Comparison of ENCODE assay signal across 16 cellular contexts in the genomic region with DNA sequence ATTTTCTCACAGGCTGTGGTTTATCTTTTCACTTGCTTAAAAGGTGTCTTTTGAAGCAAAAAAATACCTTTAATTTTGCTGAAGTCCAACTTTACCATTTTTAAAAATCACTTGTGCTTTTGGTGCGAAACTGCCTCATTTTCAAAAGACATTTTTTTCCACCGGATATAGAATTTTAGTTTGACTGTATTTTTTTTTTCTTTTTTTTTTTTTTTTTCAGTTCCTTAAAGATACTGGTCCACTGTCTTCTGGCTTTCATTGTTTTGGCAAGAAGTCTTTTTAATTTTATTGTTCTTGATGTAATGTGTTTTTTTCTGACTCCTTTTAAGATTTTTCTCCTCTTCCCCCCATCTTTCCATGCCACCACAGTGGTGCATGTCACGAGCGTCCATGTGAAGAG.
DNase-seq lines count a peak whose midpoint lies in the region; ATAC-seq, FAIRE-seq and TF ChIP-seq lines count a peak whose summit lies in the region.
"Had no signal": no experiment of that assay in that cellular context is flagged by ENCODE, and none has a peak within 500 bp of the region (broad histone marks: within the 10 kb centered on the region; RNA-seq: fewer than 3 reads in every experiment).

No MANE protein-coding gene starts in this region.

- H3K27me3 Mint-ChIP-seq in activated T-cell treated with anti-CD3 and anti-CD28 coated beads, Interleukin-2, amount 50 U/mL, for 24 hours: no peaks in the 10 kb centered on the region

- DNase-seq in activated T-cell treated with anti-CD3 and anti-CD28 coated beads, Interleukin-2, amount 50 U/mL, for 24 hours: no peak
- DNase-seq in activated T-cell treated with anti-CD3 and anti-CD28 coated beads, Interleukin-2, amount 50 U/mL, for 48 hours: no peak
- DNase-seq in Karpas-422 (peak; percentile 80), GM12878 (ENCODE audit: low read depth, low spot score) (no peak), putamen (ENCODE audit: low spot score) (no peak), GM19239 (ENCODE audit: insufficient read length, low spot score) (no peak)
- no peak for DNase-seq in stimulated activated effector memory CD8-positive, alpha-beta T cell treated with anti-CD3 and anti-CD28 coated beads, Interleukin-12 subunit alpha, Interleukin-12 subunit beta, amount 100 ng/mL, for 72 hours (ENCODE audit: low spot score in 2 of 2)
- DNase-seq: activated CD8-positive, alpha-beta memory T cell treated with anti-CD3 and anti-CD28 coated beads for 24 hours; GF-D8; NCI-H510A; posterior cingulate gyrus; SJCRH30; upper lobe of right lung had no signal

- H3K27ac ChIP-seq in Karpas-422 (ENCODE audit: low read length): peak overlapping the region; percentile 95
- H3K27ac ChIP-seq in GM12878 (ENCODE audit: control insufficient read depth, insufficient read depth): peak overlapping the region; percentile 64
- H3K27ac ChIP-seq: SJCRH30, upper lobe of right lung had no signal

- H4K20me1 ChIP-seq in Karpas-422 (ENCODE audit: insufficient read depth, low read depth, low read length) (no peaks in the 10 kb centered on the region), GM12878 (ENCODE audit: control insufficient read depth, insufficient read depth) (no peaks in the 10 kb centered on the region; the same call in none of the 2 replicates)

- peaks cover 100% of the 10 kb centered on the region for H3K79me2 ChIP-seq in Karpas-422 (ENCODE audit: low read length)
- H3K79me2 ChIP-seq in GM12878 (ENCODE audit: control insufficient read depth, insufficient read depth, low read length): peaks cover 95% of the 10 kb centered on the region

- H3K36me3 ChIP-seq in Karpas-422 (ENCODE audit: insufficient read depth, low read length) (no peaks in the 10 kb centered on the region), GM12878 (ENCODE audit: control insufficient read depth in 2 of 2, insufficient read depth in 2 of 2, low read length in 1 of 2) (peaks cover 0 to 3% of the 10 kb centered on the region in 2 experiments; a peak in 1 of 4 replicates)
- H3K36me3 ChIP-seq: SJCRH30, upper lobe of right lung had no signal

- H3K27me3 ChIP-seq in Karpas-422 (ENCODE audit: low read length) (no peaks in the 10 kb centered on the region), GM12878 (replicated peaks in 1 of 2; ENCODE audit: control insufficient read depth in 2 of 2, insufficient read depth in 2 of 2, low read length in 1 of 2) (no peaks in the 10 kb centered on the region)
- H3K27me3 ChIP-seq: SJCRH30, upper lobe of right lung had no signal

- WGBS in GM12878 (ENCODE audit: insufficient coverage, insufficient replicate concordance, low lambda C conversion rate, missing lambda C conversion rate): 26% methylated on average over 4 of the region's 4 CpGs

- H3K4me1 Mint-ChIP-seq in activated T-cell treated with anti-CD3 and anti-CD28 coated beads, Interleukin-2, amount 50 U/mL, for 24 hours (ENCODE audit: low read depth): peaks cover 89% of the 10 kb centered on the region
- peaks cover 74% of the 10 kb centered on the region for H3K4me1 Mint-ChIP-seq in stimulated activated effector memory CD8-positive, alpha-beta T cell treated with anti-CD3 and anti-CD28 coated beads, Interleukin-12 subunit alpha, Interleukin-12 subunit beta, amount 100 ng/mL, for 72 hours

- POLR2A ChIA-PET in GM12878 (lab: Charles Lee): no interaction called here

- no peaks in the 10 kb centered on the region for H3K36me3 Mint-ChIP-seq in activated T-cell treated with anti-CD3 and anti-CD28 coated beads, Interleukin-2, amount 50 U/mL, for 24 hours (ENCODE audit: low read depth)
- no peaks in the 10 kb centered on the region for H3K36me3 Mint-ChIP-seq in stimulated activated effector memory CD8-positive, alpha-beta T cell treated with anti-CD3 and anti-CD28 coated beads, Interleukin-12 subunit alpha, Interleukin-12 subunit beta, amount 100 ng/mL, for 72 hours

- no peak for TF ChIP-seq EP300 in GM12878 (IDR thresholded peaks at IDR 0.05; ENCODE audit: borderline replicate concordance in 1 of 2, control insufficient read depth in 1 of 2, low read depth in 2 of 2, low read length in 2 of 2)

- H3K9me3 ChIP-seq in Karpas-422 (ENCODE audit: low read length) (no peaks in the 10 kb centered on the region), GM12878 (replicated peaks; ENCODE audit: control insufficient read depth, insufficient read depth, low read length) (no peaks in the 10 kb centered on the region; the same call in 1 of the 3 replicates)
- H3K9me3 ChIP-seq: SJCRH30, upper lobe of right lung had no signal

- intact Hi-C loops in GM12878 (cut with micrococcal nuclease; ENCODE audit: unreplicated experiment): loop anchor here (10.0 kb wide), 1 partner anchor 281 kb away; no protein-coding TSS in a partner anchor

- H3K9me2 ChIP-seq in Karpas-422 (replicated peaks; ENCODE audit: insufficient read depth, low read length): no peaks in the 10 kb centered on the region

- no peak for TF ChIP-seq CTCF in GM12878 (IDR thresholded peaks at IDR 0.05 in 2 of 3, conservative IDR thresholded peaks at IDR 0.05 in 1 of 3; ENCODE audit: control insufficient read depth in 2 of 3, extremely low read depth in 1 of 3, insufficient read depth in 1 of 3, low read depth in 3 of 3, low read length in 3 of 3)

- H3K27ac Mint-ChIP-seq in activated T-cell treated with anti-CD3 and anti-CD28 coated beads, Interleukin-2, amount 50 U/mL, for 24 hours: peak overlapping the region; percentile 90
- H3K27ac Mint-ChIP-seq in stimulated activated effector memory CD8-positive, alpha-beta T cell treated with anti-CD3 and anti-CD28 coated beads, Interleukin-12 subunit alpha, Interleukin-12 subunit beta, amount 100 ng/mL, for 72 hours: peak overlapping the region; percentile 80

- TF ChIP-seq RAD21 in GM12878 (IDR thresholded peaks at IDR 0.05; ENCODE audit: insufficient read depth, low read depth, low read length): no peak

- in situ Hi-C loops in GM12878 (cut with MboI): no loop called here

- RAD21 ChIA-PET in GM12878 (lab: Charles Lee; ENCODE audit: unreplicated experiment): interaction anchor here (1.2 kb wide), 1 partner anchor 45 kb away, joined by 3 read pairs; no protein-coding TSS in a partner anchor

- SMC1A ChIA-PET in GM12878 (lab: Charles Lee; ENCODE audit: uncharacterized antibody, unreplicated experiment): interaction anchor here (1.2 to 3.2 kb wide), 3 partner anchors 11 to 21 kb away, joined by 3 to 17 read pairs (median 10); no protein-coding TSS in a partner anchor

- no peaks in the 10 kb centered on the region for H3K9me3 Mint-ChIP-seq in activated T-cell treated with anti-CD3 and anti-CD28 coated beads, Interleukin-2, amount 50 U/mL, for 24 hours
- H3K9me3 Mint-ChIP-seq in stimulated activated effector memory CD8-positive, alpha-beta T cell treated with anti-CD3 and anti-CD28 coated beads, Interleukin-12 subunit alpha, Interleukin-12 subunit beta, amount 100 ng/mL, for 72 hours: no peaks in the 10 kb centered on the region

- BruUV-seq in GM12878 (replicated peaks; lab: Mats Ljungman, UMichigan): no TSS peak

- H2AFZ ChIP-seq in Karpas-422 (ENCODE audit: low read length): no peak overlapping the region
- H2AFZ ChIP-seq in GM12878 (ENCODE audit: control insufficient read depth, low read depth, low read length): no peak overlapping the region

- peaks cover 99% of the 10 kb centered on the region for H3K4me1 ChIP-seq in Karpas-422 (ENCODE audit: low read length)
- peaks cover 47% of the 10 kb centered on the region for H3K4me1 ChIP-seq in GM12878 (ENCODE audit: control insufficient read depth, insufficient read depth, low read length)

- no peak for TF ChIP-seq POLR2A in GM12878 (IDR thresholded peaks at IDR 0.05; ENCODE audit: low read depth, low read length)

- H3K4me3 ChIP-seq in Karpas-422 (ENCODE audit: low read length) (peak overlapping the region; percentile 69), GM12878 (peak overlapping the region; percentile 51)
- H3K4me3 ChIP-seq: SJCRH30 had no signal

- H3K9ac ChIP-seq in Karpas-422 (ENCODE audit: low read length): peak overlapping the region; percentile 81
- H3K9ac ChIP-seq in GM12878 (ENCODE audit: control insufficient read depth, insufficient read depth, low read length): no peak overlapping the region; the same call in 1 of the 2 replicates

- peak overlapping the region; percentile 73 for H3K4me3 Mint-ChIP-seq in activated T-cell treated with anti-CD3 and anti-CD28 coated beads, Interleukin-2, amount 50 U/mL, for 24 hours
- peak overlapping the region; percentile 67 for H3K4me3 Mint-ChIP-seq in stimulated activated effector memory CD8-positive, alpha-beta T cell treated with anti-CD3 and anti-CD28 coated beads, Interleukin-12 subunit alpha, Interleukin-12 subunit beta, amount 100 ng/mL, for 72 hours

- FAIRE-seq in GM12878 (lab: Jason Lieb, UNC): no peak
- FAIRE-seq in GM19239 (lab: Jason Lieb, UNC): no peak
- FAIRE-seq: small intestine, TTC549 had no signal

- H3K4me2 ChIP-seq in Karpas-422 (ENCODE audit: low read depth, low read length, poor library complexity, severe bottlenecking): peak overlapping the region; percentile 86
- peak overlapping the region; percentile 75 for H3K4me2 ChIP-seq in GM12878 (ENCODE audit: control insufficient read depth, insufficient read depth)

- CTCF ChIA-PET in GM12878 (lab: Yijun Ruan, JAX): interaction anchor here (2.9 kb wide), 1 partner anchor 11 kb away, joined by 11 read pairs; no protein-coding TSS in a partner anchor

- peak; percentile 7 for ATAC-seq in GM12878
- no peak for ATAC-seq in stimulated activated effector memory CD8-positive, alpha-beta T cell treated with anti-CD3 and anti-CD28 coated beads, Interleukin-12 subunit alpha, Interleukin-12 subunit beta, amount 100 ng/mL, for 72 hours
- no peak for ATAC-seq in HG03520 (IDR thresholded peaks at IDR 0.05; ENCODE audit: unreplicated experiment)
- ATAC-seq: upper lobe of right lung had no signal

TF ChIP-seq in GM12878, 131 proteins besides CTCF, POLR2A, EP300 and RAD21 (continues in another document):
- TF ChIP-seq HSF1 (IDR thresholded peaks at IDR 0.05; ENCODE audit: low read depth, low read length): no peak
